20 cellular contexts compared by ENCODE assay signal in genomic region chr3:7929319-7929889, GRCh38.
A peak's percentile ranks its signal among the peaks of the same experiment; 100 is the strongest.
DNase-seq lines count a peak whose midpoint lies in the region; ATAC-seq and TF ChIP-seq lines count a peak whose summit lies in the region.
"Had no signal": no experiment of that assay in that cellular context is flagged by ENCODE, and none has a peak within 500 bp of the region (broad histone marks: within the 10 kb centered on the region; RNA-seq: fewer than 3 reads in every experiment).

No MANE protein-coding gene starts in this region.

- no peak overlapping the region for H3K27ac Mint-ChIP-seq in activated CD8-positive, alpha-beta memory T cell treated with anti-CD3 and anti-CD28 coated beads, Interleukin-2, amount 10 ng/mL, durations not matched to agents 7 days and 5 days
- H3K27ac Mint-ChIP-seq: CD14-positive monocyte; CD4-positive, alpha-beta T cell; CD8-positive, alpha-beta T cell had no signal

- TF ChIP-seq RAD21 in neural cell (conservative IDR thresholded peaks at IDR 0.05) = peak; percentile 14

- no peak for TF ChIP-seq CTCF in colonic mucosa (IDR thresholded peaks at IDR 0.05)
- TF ChIP-seq CTCF in neural cell (IDR thresholded peaks at IDR 0.05; ENCODE audit: poor library complexity, severe bottlenecking) = no peak

- no peaks in the 10 kb centered on the region for H3K36me3 ChIP-seq in colonic mucosa
- H3K36me3 ChIP-seq in mesendoderm (ENCODE audit: control insufficient read depth, insufficient read depth, low read length) = no peaks in the 10 kb centered on the region
- no peaks in the 10 kb centered on the region for H3K36me3 ChIP-seq in neural cell (ENCODE audit: insufficient read depth, low read length)
- H3K36me3 ChIP-seq: BE2C, BLaER1 had no signal

- H3F3A ChIP-seq in neural cell (ENCODE audit: insufficient read depth, low read length, poor library complexity, severe bottlenecking) = peaks cover 3% of the 10 kb centered on the region

- no peak overlapping the region for H2AK5ac ChIP-seq in mesendoderm (ENCODE audit: low read length)

- H3K79me1 ChIP-seq in mesendoderm (ENCODE audit: low read length) = no peaks in the 10 kb centered on the region

- no peak for ATAC-seq in activated CD8-positive, alpha-beta memory T cell treated with anti-CD3 and anti-CD28 coated beads, Interleukin-2, amount 10 ng/mL, durations not matched to agents 7 days and 5 days
- ATAC-seq: CD8-positive, alpha-beta T cell; GM12878 had no signal

- no peak overlapping the region for H4K5ac ChIP-seq in mesendoderm (ENCODE audit: low read length)

- TF ChIP-seq EP300 in neural cell (conservative IDR thresholded peaks at IDR 0.05; ENCODE audit: poor library complexity, severe bottlenecking) = peak; percentile 96

- no peaks in the 10 kb centered on the region for H3K9me2 ChIP-seq in neural cell (ENCODE audit: insufficient read depth, low read length)

- H3K56ac ChIP-seq in mesendoderm (ENCODE audit: low read length) = no peak overlapping the region

- H3K9me3 ChIP-seq in colonic mucosa = no peaks in the 10 kb centered on the region
- peaks cover 5% of the 10 kb centered on the region for H3K9me3 ChIP-seq in neural cell (ENCODE audit: low read length)
- H3K9me3 ChIP-seq: BE2C, BLaER1, Caco-2 had no signal

- in situ Hi-C loops in KBM-7 (cut with MboI; ENCODE audit: low pct_unique_long_range_greater_than_20kb, low sequenced_read_pairs) = no loop called here

- peak overlapping the region; percentile 28 for H4K8ac ChIP-seq in mesendoderm (ENCODE audit: low read depth, low read length)

- no peak overlapping the region for H2AFZ ChIP-seq in neural cell (ENCODE audit: low read depth, low read length)

- no peak overlapping the region for H2BK120ac ChIP-seq in mesendoderm (ENCODE audit: low read depth, low read length)

- H3K4me2 ChIP-seq in mesendoderm (ENCODE audit: low read length) (no peak overlapping the region), neural cell (ENCODE audit: low read length) (no peak overlapping the region)
- H3K4me2 ChIP-seq: BLaER1 had no signal

- peak overlapping the region; percentile 58 for H3K27ac ChIP-seq in colonic mucosa
- H3K27ac ChIP-seq in mesendoderm (ENCODE audit: low read depth, low read length) = no peak overlapping the region
- H3K27ac ChIP-seq in neural cell (ENCODE audit: low read length) = peak overlapping the region; percentile 64
- H3K27ac ChIP-seq: 22Rv1, BLaER1 had no signal

- CTCF ChIA-PET in activated CD8-positive, alpha-beta memory T cell treated with anti-CD3 and anti-CD28 coated beads, Interleukin-2, amount 10 ng/mL, durations not matched to agents 7 days and 5 days (lab: Charles Lee) = no interaction called here

- peaks cover 3% of the 10 kb centered on the region for H3K9me3 Mint-ChIP-seq in activated CD8-positive, alpha-beta memory T cell treated with anti-CD3 and anti-CD28 coated beads, Interleukin-2, amount 10 ng/mL, durations not matched to agents 7 days and 5 days (ENCODE audit: low read depth)
- H3K9me3 Mint-ChIP-seq: CD8-positive, alpha-beta T cell had no signal

- H3K4me3 ChIP-seq in colonic mucosa (no peak overlapping the region), mesendoderm (ENCODE audit: low read length) (no peak overlapping the region), neural cell (ENCODE audit: low read length) (peak overlapping the region; percentile 10)
- H3K4me3 ChIP-seq: BLaER1, GM12878 had no signal

- H3K4me3 Mint-ChIP-seq in activated CD8-positive, alpha-beta memory T cell treated with anti-CD3 and anti-CD28 coated beads, Interleukin-2, amount 10 ng/mL, durations not matched to agents 7 days and 5 days = no peak overlapping the region
- H3K4me3 Mint-ChIP-seq: CD14-positive monocyte; CD4-positive, alpha-beta T cell; CD8-positive, alpha-beta T cell had no signal

- H3K27me3 ChIP-seq in colonic mucosa = no peaks in the 10 kb centered on the region
- no peaks in the 10 kb centered on the region for H3K27me3 ChIP-seq in mesendoderm (ENCODE audit: insufficient read depth, low read length, poor library complexity)
- H3K27me3 ChIP-seq in neural cell (ENCODE audit: insufficient read depth, low read depth, low read length) = no peaks in the 10 kb centered on the region
- H3K27me3 ChIP-seq: BE2C, BLaER1 had no signal

- H3K23ac ChIP-seq in mesendoderm (ENCODE audit: low read length) = no peak overlapping the region

- intact Hi-C loops in colonic mucosa (cut with DNase I) = no loop called here

- no peaks in the 10 kb centered on the region for H3K4me1 Mint-ChIP-seq in activated CD8-positive, alpha-beta memory T cell treated with anti-CD3 and anti-CD28 coated beads, Interleukin-2, amount 10 ng/mL, durations not matched to agents 7 days and 5 days
- H3K4me1 Mint-ChIP-seq: CD14-positive monocyte had no signal

- no peaks in the 10 kb centered on the region for H3K79me2 ChIP-seq in mesendoderm (ENCODE audit: control insufficient read depth, insufficient read depth, low read length)
- H3K79me2 ChIP-seq in neural cell (replicated peaks; ENCODE audit: insufficient read depth, low read length) = no peaks in the 10 kb centered on the region

- H3K4ac ChIP-seq in mesendoderm (ENCODE audit: low read depth, low read length) = no peak overlapping the region

- no peak overlapping the region for H2BK5ac ChIP-seq in mesendoderm (ENCODE audit: low read length)

- H4K20me1 ChIP-seq in neural cell (ENCODE audit: insufficient read depth) = no peaks in the 10 kb centered on the region
- H4K20me1 ChIP-seq: BLaER1 had no signal

- peak overlapping the region; percentile 28 for H3K18ac ChIP-seq in mesendoderm (ENCODE audit: low read length)

- no peaks in the 10 kb centered on the region for H3K27me3 Mint-ChIP-seq in activated CD8-positive, alpha-beta memory T cell treated with anti-CD3 and anti-CD28 coated beads, Interleukin-2, amount 10 ng/mL, durations not matched to agents 7 days and 5 days
- H3K27me3 Mint-ChIP-seq: CD4-positive, alpha-beta T cell had no signal

- H2BK15ac ChIP-seq in mesendoderm (replicated peaks; ENCODE audit: low read depth) = no peak overlapping the region

- WGBS in mesendoderm (ENCODE audit: extremely low coverage, insufficient coverage, low lambda C conversion rate) = no CpG with 5 or more reads among the region's 2 CpGs

- H3K4me1 ChIP-seq in colonic mucosa (no peaks in the 10 kb centered on the region), mesendoderm (ENCODE audit: control insufficient read depth, low read depth, low read length) (peaks cover 5% of the 10 kb centered on the region)
- H3K4me1 ChIP-seq: BE2C, BLaER1, Caco-2 had no signal

- H3K36me3 Mint-ChIP-seq in activated CD8-positive, alpha-beta memory T cell treated with anti-CD3 and anti-CD28 coated beads, Interleukin-2, amount 10 ng/mL, durations not matched to agents 7 days and 5 days = no peaks in the 10 kb centered on the region
- H3K36me3 Mint-ChIP-seq: CD14-positive monocyte; CD8-positive, alpha-beta T cell had no signal

- DNase-seq in colonic mucosa = no peak
- DNase-seq in mesendoderm = no peak
- peak; percentile 35 for DNase-seq in mucosa of gallbladder (ENCODE audit: low spot score)
- no peak for DNase-seq in KBM-7
- DNase-seq in A172 (ENCODE audit: low spot score) = no peak
- no peak for DNase-seq in activated CD8-positive, alpha-beta memory T cell treated with anti-CD3 and anti-CD28 coated beads, Interleukin-2, amount 10 ng/mL, durations not matched to agents 7 days and 5 days
- no peak for DNase-seq in GF-D8 (lab: John Stamatoyannopoulos, UW)
- DNase-seq: ACHN; BE2C; C1 segment of cervical spinal cord; Caco-2; Calu3; CD4-positive, alpha-beta T cell; CD8-positive, alpha-beta T cell; DMS79 treated with DMSO at 0.1 percent for 48 hours had no signal

- H3K9ac ChIP-seq in colonic mucosa (ENCODE audit: low read depth in 2 of 2, low read length in 2 of 2) (no peak overlapping the region), mesendoderm (ENCODE audit: low read length) (no peak overlapping the region), neural cell (ENCODE audit: low read length) (no peak overlapping the region)
- H3K9ac ChIP-seq: BLaER1 had no signal

TF ChIP-seq in neural cell, 6 proteins besides CTCF, POLR2A, EP300 and RAD21:
- TF ChIP-seq EZH2 (IDR thresholded peaks at IDR 0.05; ENCODE audit: borderline replicate concordance, insufficient read depth, low read length, poor library complexity, severe bottlenecking) (no peak), REST (IDR thresholded peaks at IDR 0.05; ENCODE audit: borderline replicate concordance) (peak; percentile 81), SMC3 (conservative IDR thresholded peaks at IDR 0.05; ENCODE audit: poor library complexity) (no peak), MXI1 (conservative IDR thresholded peaks at IDR 0.05; ENCODE audit: poor library complexity, severe bottlenecking) (no peak), POLR2AphosphoS5 (IDR thresholded peaks at IDR 0.05) (peak; percentile 60)
